In the genomic region with DNA sequence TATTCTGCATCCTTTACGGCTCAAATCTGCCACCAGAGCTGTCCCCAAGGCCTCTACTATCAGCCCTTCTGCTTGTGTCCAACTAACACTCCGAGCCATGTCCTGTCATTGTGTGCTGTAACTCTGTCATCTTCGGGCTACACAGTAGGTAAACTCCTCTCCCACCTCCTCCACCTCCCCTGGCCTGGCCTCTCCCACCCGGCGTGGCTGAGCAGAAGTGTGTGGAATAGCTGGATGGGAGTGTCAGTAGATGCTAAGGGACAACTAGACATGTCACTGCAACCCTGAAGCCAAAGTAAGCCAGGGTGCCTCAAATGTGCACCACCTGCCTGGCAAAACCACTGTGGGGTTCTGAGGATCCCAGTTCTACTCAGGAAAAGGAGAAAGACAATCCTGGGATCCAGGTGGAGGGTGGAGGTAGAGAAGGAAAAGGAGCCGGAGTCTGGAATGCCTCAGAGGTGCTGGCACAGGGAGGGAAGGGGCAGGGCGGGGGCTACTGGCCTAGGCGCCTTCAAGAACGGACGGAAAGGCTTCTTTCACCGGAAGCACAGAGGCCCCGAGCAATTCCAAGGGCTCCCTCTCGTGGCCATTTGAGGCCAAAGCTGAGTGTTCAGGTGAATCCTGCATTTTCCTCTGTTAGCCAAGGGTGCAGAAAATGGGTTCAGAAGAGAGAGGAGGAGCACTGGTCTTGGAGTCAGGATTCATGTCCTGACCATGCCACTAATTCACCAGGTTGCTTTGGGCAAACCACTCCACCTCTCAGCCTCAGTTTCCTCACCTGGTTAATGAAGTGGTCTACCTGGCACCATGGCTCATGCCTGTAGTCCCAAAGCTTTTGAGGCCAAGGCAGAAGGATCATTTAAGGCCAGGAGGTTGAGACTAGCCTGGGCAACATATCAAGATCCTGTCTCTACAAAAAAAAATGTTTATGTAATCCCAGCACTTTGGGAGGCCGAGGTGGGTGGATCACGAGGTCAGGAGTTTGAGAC, we compare ENCODE assay signal across 7 cellular contexts. TPM values are rescaled to one million over a fixed set of nuclear protein-coding genes. Genes with fewer than 3 reads are reported as not detected.
DNase-seq lines count a peak whose midpoint lies in the region; ATAC-seq and TF ChIP-seq lines count a peak whose summit lies in the region.

No MANE protein-coding gene starts in this region.

- no peaks in the 10 kb centered on the region for H3K36me3 Mint-ChIP-seq in activated CD8-positive, alpha-beta T cell treated with anti-CD3 and anti-CD28 coated beads, Interleukin-2, amount 10 ng/mL, durations not matched to agents 7 days and 5 days (ENCODE audit: low read depth)
- no peaks in the 10 kb centered on the region for H3K36me3 Mint-ChIP-seq in natural killer cell treated with Interleukin-12 subunit alpha and Interleukin-12 subunit beta and Interleukin-15 and Interleukin-18, amount 100 ng/mL, for 72 hours
- no peaks in the 10 kb centered on the region for H3K36me3 Mint-ChIP-seq in type B pancreatic cell

- CTCF ChIA-PET in activated CD8-positive, alpha-beta T cell treated with anti-CD3 and anti-CD28 coated beads, Interleukin-2, amount 10 ng/mL, durations not matched to agents 7 days and 5 days (lab: Charles Lee) = interaction anchor here (0.6 to 2.3 kb wide), 8 partner anchors 25 to 257 kb away, joined by 3 to 13 read pairs (median 4); no protein-coding TSS in a partner anchor

- H3K9me3 Mint-ChIP-seq in activated CD8-positive, alpha-beta T cell treated with anti-CD3 and anti-CD28 coated beads, Interleukin-2, amount 10 ng/mL, durations not matched to agents 7 days and 5 days (ENCODE audit: insufficient read depth) = no peaks in the 10 kb centered on the region
- no peaks in the 10 kb centered on the region for H3K9me3 Mint-ChIP-seq in natural killer cell treated with Interleukin-12 subunit alpha and Interleukin-12 subunit beta and Interleukin-15 and Interleukin-18, amount 100 ng/mL, for 72 hours
- no peaks in the 10 kb centered on the region for H3K9me3 Mint-ChIP-seq in type B pancreatic cell

- TF ChIP-seq CTCF in GM12865 (IDR thresholded peaks at IDR 0.05; ENCODE audit: insufficient read depth, low read depth, low read length, missing control alignments) (peak; percentile 84), type B pancreatic cell (conservative IDR thresholded peaks at IDR 0.05) (peak; percentile 81)

- DNase-seq in GM12865 (ENCODE audit: low read depth) (peak; percentile 72), NCI-H526 treated with DMSO at 0.1 percent for 48 hours (lab: John Stamatoyannopoulos, UW) (peak; percentile 24), type B pancreatic cell (ENCODE audit: extremely low spot score, unreplicated experiment) (no peak)
- DNase-seq in activated CD8-positive, alpha-beta T cell treated with anti-CD3 and anti-CD28 coated beads, Interleukin-2, amount 10 ng/mL, durations not matched to agents 7 days and 5 days = peak; percentile 79
- peak; percentile 65 for DNase-seq in natural killer cell treated with Interleukin-12 subunit alpha and Interleukin-12 subunit beta and Interleukin-15 and Interleukin-18, amount 100 ng/mL, for 72 hours (ENCODE audit: low spot score)

- peaks cover 4% of the 10 kb centered on the region for H3K27me3 Mint-ChIP-seq in activated CD8-positive, alpha-beta T cell treated with anti-CD3 and anti-CD28 coated beads, Interleukin-2, amount 10 ng/mL, durations not matched to agents 7 days and 5 days (ENCODE audit: low read depth)
- H3K27me3 Mint-ChIP-seq in natural killer cell treated with Interleukin-12 subunit alpha and Interleukin-12 subunit beta and Interleukin-15 and Interleukin-18, amount 100 ng/mL, for 72 hours = peaks cover 11 to 25% of the 10 kb centered on the region in 2 donors
- peaks cover 13% of the 10 kb centered on the region for H3K27me3 Mint-ChIP-seq in type B pancreatic cell

- POLR2A ChIA-PET in activated CD8-positive, alpha-beta T cell treated with anti-CD3 and anti-CD28 coated beads, Interleukin-2, amount 10 ng/mL, durations not matched to agents 7 days and 5 days (lab: Charles Lee) = no interaction called here

- peaks cover 5% of the 10 kb centered on the region for H3K4me1 Mint-ChIP-seq in activated CD8-positive, alpha-beta T cell treated with anti-CD3 and anti-CD28 coated beads, Interleukin-2, amount 10 ng/mL, durations not matched to agents 7 days and 5 days (ENCODE audit: low read depth)
- H3K4me1 Mint-ChIP-seq in natural killer cell treated with Interleukin-12 subunit alpha and Interleukin-12 subunit beta and Interleukin-15 and Interleukin-18, amount 100 ng/mL, for 72 hours (ENCODE audit: low read depth in 2 of 2) = no peaks in the 10 kb centered on the region
- H3K4me1 Mint-ChIP-seq in type B pancreatic cell (ENCODE audit: unreplicated experiment) = no peaks in the 10 kb centered on the region

- H3K27ac Mint-ChIP-seq in activated CD8-positive, alpha-beta T cell treated with anti-CD3 and anti-CD28 coated beads, Interleukin-2, amount 10 ng/mL, durations not matched to agents 7 days and 5 days = peak overlapping the region; percentile 33
- H3K27ac Mint-ChIP-seq in natural killer cell treated with Interleukin-12 subunit alpha and Interleukin-12 subunit beta and Interleukin-15 and Interleukin-18, amount 100 ng/mL, for 72 hours = no peak overlapping the region
- no peak overlapping the region for H3K27ac Mint-ChIP-seq in type B pancreatic cell

- no peak overlapping the region for H3K4me3 ChIP-seq in GM12865 (ENCODE audit: low read depth, low read length)

- no peak overlapping the region for H3K4me3 Mint-ChIP-seq in activated CD8-positive, alpha-beta T cell treated with anti-CD3 and anti-CD28 coated beads, Interleukin-2, amount 10 ng/mL, durations not matched to agents 7 days and 5 days
- no peak overlapping the region for H3K4me3 Mint-ChIP-seq in natural killer cell treated with Interleukin-12 subunit alpha and Interleukin-12 subunit beta and Interleukin-15 and Interleukin-18, amount 100 ng/mL, for 72 hours
- H3K4me3 Mint-ChIP-seq in type B pancreatic cell = no peak overlapping the region

- ATAC-seq in HG03066 (IDR thresholded peaks at IDR 0.05; ENCODE audit: low read depth, unreplicated experiment) (peak; percentile 63), esophagus mucosa (peak; percentile 60)
- ATAC-seq in activated CD8-positive, alpha-beta T cell treated with anti-CD3 and anti-CD28 coated beads, Interleukin-2, amount 10 ng/mL, durations not matched to agents 7 days and 5 days = peak; percentile 91
- peak; percentile 63 to 69 for ATAC-seq in natural killer cell treated with Interleukin-12 subunit alpha and Interleukin-12 subunit beta and Interleukin-15 and Interleukin-18, amount 100 ng/mL, for 72 hours

RNA-seq across cellular contexts. Expression of gene FAM181A, which starts 20.5 kb away (rescaled TPM):
- total RNA-seq in activated CD8-positive, alpha-beta T cell treated with anti-CD3 and anti-CD28 coated beads, Interleukin-2, amount 10 ng/mL, durations not matched to agents 7 days and 5 days = not detected
- total RNA-seq in esophagus mucosa (not detected), type B pancreatic cell (ENCODE audit: low replicate concordance) (1.2 TPM in 1 of 2 replicates, not detected in the other)
- not detected for total RNA-seq in natural killer cell treated with Interleukin-12 subunit alpha and Interleukin-12 subunit beta and Interleukin-15 and Interleukin-18, amount 100 ng/mL, for 72 hours
